ENCODE assay signal across 8 cellular contexts in genomic region chr20:37804584-37805566, GRCh38.
DNase-seq lines count a peak whose midpoint lies in the region; ATAC-seq and TF ChIP-seq lines count a peak whose summit lies in the region.

No MANE protein-coding gene starts in this region.

- H3K9me3 ChIP-seq in upper lobe of left lung, result no peaks in the 10 kb centered on the region

- peaks cover 0 to 6% (median 3%) of the 10 kb centered on the region in 4 donors for H3K4me1 ChIP-seq in upper lobe of left lung

- H3K36me3 ChIP-seq in upper lobe of left lung, result peaks cover 0 to 35% (median 9%) of the 10 kb centered on the region in 4 donors

- no peak overlapping the region for H3K4me3 ChIP-seq in upper lobe of left lung

- intact Hi-C loops in left ventricle myocardium superior (cut with micrococcal nuclease), result no loop called here
- intact Hi-C loops in Right ventricle myocardium inferior (cut with DNase I), result no loop called here

- no peaks in the 10 kb centered on the region for H3K27me3 ChIP-seq in upper lobe of left lung

- DNase-seq in left ventricle myocardium superior (no peak), Right ventricle myocardium inferior (ENCODE audit: missing footprints) (no peak), upper lobe of left lung (no peak), mucosa of gallbladder (ENCODE audit: low spot score) (no peak), NCI-H128 (lab: John Stamatoyannopoulos, UW; ENCODE audit: unreplicated experiment) (no peak), NCI-H446 treated with DMSO at 0.1 percent for 48 hours (lab: John Stamatoyannopoulos, UW) (no peak)

- TF ChIP-seq CTCF in upper lobe of left lung (IDR thresholded peaks at IDR 0.05), result no peak

- no peak for TF ChIP-seq POLR2A in upper lobe of left lung (IDR thresholded peaks at IDR 0.05)

- peak overlapping the region; percentile 60 for H3K27ac ChIP-seq in angular gyrus (ENCODE audit: low read depth, low read length)
- H3K27ac ChIP-seq in upper lobe of left lung, result peak overlapping the region in 1 of 4 donors; percentile 21

- TF ChIP-seq EP300 in upper lobe of left lung (IDR thresholded peaks at IDR 0.05), result no peak

- whole genome bisulfite sequencing in upper lobe of left lung, 2 donors, result 84 to 85% methylated on average over 14 to 15 of the region's 16 CpGs

- ATAC-seq in left ventricle myocardium superior (peak; percentile 22), Right ventricle myocardium inferior (no peak), HG03196 (IDR thresholded peaks at IDR 0.05; ENCODE audit: unreplicated experiment) (peak; percentile 65), upper lobe of left lung (ENCODE audit: low FRiP score in 2 of 2) (peak; percentile 10 to 50)
